Comparison of ENCODE assay signal across 8 cellular contexts in the genomic region with DNA sequence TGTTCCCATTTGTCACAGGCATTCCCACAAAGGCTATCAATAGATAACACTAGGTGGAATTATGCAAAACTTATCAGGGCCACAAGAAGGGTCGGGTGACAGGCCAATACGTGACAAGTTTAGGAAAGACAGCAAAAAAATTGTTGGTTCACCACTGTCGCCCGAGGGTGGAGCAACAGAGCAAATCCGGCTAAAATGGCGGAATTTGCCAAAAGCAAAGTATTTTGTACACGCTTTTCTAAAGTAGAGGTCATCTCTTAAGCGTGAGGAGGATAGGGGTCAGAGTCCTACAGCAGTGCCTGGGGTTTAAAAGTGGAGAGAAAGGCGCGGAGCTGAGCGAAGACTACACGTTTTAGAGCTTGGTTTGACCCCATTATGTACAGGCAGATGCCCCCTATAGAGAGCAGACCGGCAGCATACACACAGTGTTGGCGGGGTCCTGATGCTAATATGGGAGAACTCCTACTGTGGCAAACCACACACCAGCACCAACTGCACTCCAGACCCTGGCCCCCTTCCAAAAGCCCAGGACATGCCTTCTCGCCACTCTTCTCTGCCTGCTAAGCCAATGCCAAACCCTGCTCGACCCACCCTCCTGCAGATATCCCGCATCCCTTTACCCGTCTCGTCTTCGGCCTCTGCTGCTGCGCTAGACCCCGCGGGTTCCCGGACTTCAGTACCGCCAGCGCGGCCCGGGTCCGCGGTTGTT. TPM values are rescaled to one million over a fixed set of nuclear protein-coding genes. Genes with fewer than 3 reads are reported as not detected.
DNase-seq lines count a peak whose midpoint lies in the region; ATAC-seq and TF ChIP-seq lines count a peak whose summit lies in the region.

No MANE protein-coding gene starts in this region.

- H3K36me3 ChIP-seq in RWPE2 (ENCODE audit: low read depth) (peaks cover 53% of the 10 kb centered on the region), liver (ENCODE audit: control insufficient read depth in 4 of 4, insufficient read depth in 3 of 4, low read depth in 1 of 4, low read length in 3 of 4) (peaks cover 0 to 2% (median 0%) of the 10 kb centered on the region in 4 donors), suprapubic skin (peaks cover 17% of the 10 kb centered on the region)

- H3K9ac ChIP-seq in liver (ENCODE audit: low read depth in 1 of 2, low read length in 2 of 2): no peak overlapping the region

- peak; percentile 51 for ATAC-seq in GM21367 (IDR thresholded peaks at IDR 0.05; ENCODE audit: unreplicated experiment)
- peak; percentile 32 for ATAC-seq in HG03565 (IDR thresholded peaks at IDR 0.05; ENCODE audit: unreplicated experiment)
- peak; percentile 35 for ATAC-seq in RWPE2 (ENCODE audit: low read depth)
- ATAC-seq in central memory CD8-positive, alpha-beta T cell (replicated peaks; ENCODE audit: extremely low read depth, poor library complexity, severe bottlenecking): peak; percentile 19

- TF ChIP-seq CTCF in RWPE2 (IDR thresholded peaks at IDR 0.05; ENCODE audit: poor library complexity, severe bottlenecking) (peak; percentile 32), liver (IDR thresholded peaks at IDR 0.05; ENCODE audit: low read depth, low read length, missing input control) (no peak), suprapubic skin (IDR thresholded peaks at IDR 0.05) (no peak)

- H3K27ac ChIP-seq in RWPE2 (ENCODE audit: poor library complexity, severe bottlenecking): peak overlapping the region; percentile 66
- no peak overlapping the region for H3K27ac ChIP-seq in liver (ENCODE audit: low read depth in 1 of 2, low read length in 2 of 2)
- H3K27ac ChIP-seq in suprapubic skin: no peak overlapping the region

- TF ChIP-seq EP300 in suprapubic skin (IDR thresholded peaks at IDR 0.05): no peak

- H3K4me1 Mint-ChIP-seq in central memory CD8-positive, alpha-beta T cell: peaks cover 17% of the 10 kb centered on the region

- peaks cover 8% of the 10 kb centered on the region for H3K36me3 Mint-ChIP-seq in central memory CD8-positive, alpha-beta T cell (ENCODE audit: insufficient read depth)

- H3K4me1 ChIP-seq in RWPE2 (ENCODE audit: insufficient read depth, poor library complexity, severe bottlenecking) (peaks cover 18% of the 10 kb centered on the region), liver (ENCODE audit: control insufficient read depth in 4 of 4, insufficient read depth in 4 of 4, low read length in 3 of 4) (peaks cover 4 to 10% (median 10%) of the 10 kb centered on the region in 4 donors), suprapubic skin (peaks cover 15% of the 10 kb centered on the region)

- H3K27me3 ChIP-seq in RWPE2 (ENCODE audit: insufficient read depth, poor library complexity, severe bottlenecking) (no peaks in the 10 kb centered on the region), liver (ENCODE audit: control insufficient read depth in 4 of 4, insufficient read depth in 4 of 4, low read length in 3 of 4) (no peaks in the 10 kb centered on the region), suprapubic skin (no peaks in the 10 kb centered on the region)

- peak overlapping the region; percentile 82 for H3K4me3 ChIP-seq in RWPE2 (ENCODE audit: severe bottlenecking)
- H3K4me3 ChIP-seq in liver (ENCODE audit: low read depth in 1 of 3, low read length in 3 of 3): peak overlapping the region; percentile 52 to 79 (median 67)
- peak overlapping the region; percentile 89 for H3K4me3 ChIP-seq in suprapubic skin

- no peaks in the 10 kb centered on the region for H3K9me3 Mint-ChIP-seq in central memory CD8-positive, alpha-beta T cell

- TF ChIP-seq POLR2A in suprapubic skin (IDR thresholded peaks at IDR 0.05): no peak

- H3K27me3 Mint-ChIP-seq in central memory CD8-positive, alpha-beta T cell: no peaks in the 10 kb centered on the region

- TF ChIP-seq RAD21 in liver (IDR thresholded peaks at IDR 0.05): no peak

- H3K4me3 Mint-ChIP-seq in central memory CD8-positive, alpha-beta T cell: peak overlapping the region; percentile 84

- no peaks in the 10 kb centered on the region for H3K9me3 ChIP-seq in RWPE2 (ENCODE audit: severe bottlenecking)
- H3K9me3 ChIP-seq in liver (ENCODE audit: control insufficient read depth in 4 of 4, low read length in 3 of 4): no peaks in the 10 kb centered on the region
- H3K9me3 ChIP-seq in suprapubic skin: no peaks in the 10 kb centered on the region

- 2% methylated on average over 30 of the region's 30 CpGs for WGBS in liver
- under 1% methylated on average over 30 of the region's 30 CpGs for WGBS in suprapubic skin

- H3K27ac Mint-ChIP-seq in central memory CD8-positive, alpha-beta T cell (ENCODE audit: low read depth): peak overlapping the region; percentile 83

- DNase-seq in NK-92 treated with Interleukin-12 subunit alpha and Interleukin-12 subunit beta, amount 100 ng/mL, for 24 hours (lab: John Stamatoyannopoulos, UW): peak; percentile 31
- DNase-seq in NK-92 (lab: John Stamatoyannopoulos, UW; ENCODE audit: unreplicated experiment) (no peak), RWPE2 (ENCODE audit: low spot score) (peak; percentile 45), suprapubic skin (ENCODE audit: low spot score in 2 of 2) (peak in 1 of 2 donors; percentile 69)
- no peak for DNase-seq in central memory CD8-positive, alpha-beta T cell (ENCODE audit: low spot score in 2 of 2)

TF ChIP-seq in liver, 16 proteins besides CTCF, POLR2A, EP300 and RAD21:
- TF ChIP-seq HNF4G (IDR thresholded peaks at IDR 0.05): no peak
- TF ChIP-seq GABPA (IDR thresholded peaks at IDR 0.05 in 1 of 2, conservative IDR thresholded peaks at IDR 0.05 in 1 of 2): no peak
- TF ChIP-seq YY1 (IDR thresholded peaks at IDR 0.05): no peak
- no peak for TF ChIP-seq ZBTB33 (IDR thresholded peaks at IDR 0.05)
- TF ChIP-seq, protein P1, sequence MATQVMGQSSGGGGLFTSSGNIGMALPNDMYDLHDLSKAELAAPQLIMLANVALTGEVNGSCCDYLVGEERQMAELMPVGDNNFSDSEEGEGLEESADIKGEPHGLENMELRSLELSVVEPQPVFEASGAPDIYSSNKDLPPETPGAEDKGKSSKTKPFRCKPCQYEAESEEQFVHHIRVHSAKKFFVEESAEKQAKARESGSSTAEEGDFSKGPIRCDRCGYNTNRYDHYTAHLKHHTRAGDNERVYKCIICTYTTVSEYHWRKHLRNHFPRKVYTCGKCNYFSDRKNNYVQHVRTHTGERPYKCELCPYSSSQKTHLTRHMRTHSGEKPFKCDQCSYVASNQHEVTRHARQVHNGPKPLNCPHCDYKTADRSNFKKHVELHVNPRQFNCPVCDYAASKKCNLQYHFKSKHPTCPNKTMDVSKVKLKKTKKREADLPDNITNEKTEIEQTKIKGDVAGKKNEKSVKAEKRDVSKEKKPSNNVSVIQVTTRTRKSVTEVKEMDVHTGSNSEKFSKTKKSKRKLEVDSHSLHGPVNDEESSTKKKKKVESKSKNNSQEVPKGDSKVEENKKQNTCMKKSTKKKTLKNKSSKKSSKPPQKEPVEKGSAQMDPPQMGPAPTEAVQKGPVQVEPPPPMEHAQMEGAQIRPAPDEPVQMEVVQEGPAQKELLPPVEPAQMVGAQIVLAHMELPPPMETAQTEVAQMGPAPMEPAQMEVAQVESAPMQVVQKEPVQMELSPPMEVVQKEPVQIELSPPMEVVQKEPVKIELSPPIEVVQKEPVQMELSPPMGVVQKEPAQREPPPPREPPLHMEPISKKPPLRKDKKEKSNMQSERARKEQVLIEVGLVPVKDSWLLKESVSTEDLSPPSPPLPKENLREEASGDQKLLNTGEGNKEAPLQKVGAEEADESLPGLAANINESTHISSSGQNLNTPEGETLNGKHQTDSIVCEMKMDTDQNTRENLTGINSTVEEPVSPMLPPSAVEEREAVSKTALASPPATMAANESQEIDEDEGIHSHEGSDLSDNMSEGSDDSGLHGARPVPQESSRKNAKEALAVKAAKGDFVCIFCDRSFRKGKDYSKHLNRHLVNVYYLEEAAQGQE (IDR thresholded peaks at IDR 0.05): no peak
- TF ChIP-seq JUND (IDR thresholded peaks at IDR 0.05): no peak
- TF ChIP-seq TAF1 (conservative IDR thresholded peaks at IDR 0.05): no peak
- no peak for TF ChIP-seq FOXA1 (IDR thresholded peaks at IDR 0.05)

RNA-seq across cellular contexts. Expression of gene CCNA2, which starts 0.7 kb away (rescaled TPM):
- 10 to 100 TPM in 1 of 2 donors, under 1 TPM in 1; 0.33 to 81.4 TPM for total RNA-seq in liver
- polyA plus RNA-seq in liver: 1 to 10 TPM in 1 of 2 donors, under 1 TPM in 1; 0.76 to 4.0 TPM
- total RNA-seq in suprapubic skin: 1 to 10 TPM; 4.8 to 8.8 (median 6.1) TPM

RNA-seq across cellular contexts. Expression of gene EXOSC9, which starts 21.8 kb away (rescaled TPM):
- total RNA-seq in liver: 10 to 100 TPM; 11.6 to 20.0 TPM
- 1 to 10 TPM; 5.3 to 8.4 TPM for polyA plus RNA-seq in liver
- total RNA-seq in suprapubic skin: 10 to 100 TPM; 23.6 to 33.9 (median 25.4) TPM

RNA-seq across cellular contexts. Expression of gene BBS7, which starts 47.3 kb away (rescaled TPM):
- total RNA-seq in liver (1 to 10 TPM; 4.2 to 8.4 TPM), suprapubic skin (10 to 100 TPM in 3 of 4 donors, 1 to 10 TPM in 1; 6.3 to 18.0 (median 13.7) TPM)
- polyA plus RNA-seq in liver: 1 to 10 TPM; 1.8 to 1.9 TPM

RNA-seq across cellular contexts. Expression of gene SMIM43, which starts 58.0 kb away (rescaled TPM):
- total RNA-seq in liver (not detected), suprapubic skin (not detected)
- not detected for polyA plus RNA-seq in liver

Comparison
In these comparisons a context has a peak if more than half of its experiments do, and no peak if none do; other contexts are left out.
1. DNase-seq: peak in NK-92 treated with Interleukin-12 subunit alpha and Interleukin-12 subunit beta, amount 100 ng/mL, for 24 hours (single experiment) and RWPE2 (single experiment); none in NK-92 (single experiment) and central memory CD8-positive, alpha-beta T cell (0 of 2).
2. Peak in every context shown above with its lines, with median percentiles within 50 percentile points of each other: ATAC-seq and H3K4me3 ChIP-seq.